Comparison of ENCODE assay signal across 9 cellular contexts in genomic region chr10:77036993-77037734, GRCh38.
DNase-seq lines count a peak whose midpoint lies in the region; TF ChIP-seq lines count a peak whose summit lies in the region.
"Had no signal": no experiment of that assay in that cellular context is flagged by ENCODE, and none has a peak within 500 bp of the region (broad histone marks: within the 10 kb centered on the region; RNA-seq: fewer than 3 reads in every experiment).

No MANE protein-coding gene starts in this region.

- CTCF ChIA-PET in HEK293T (lab: Yijun Ruan, JAX): interaction anchor here (0.8 to 1.3 kb wide), 3 partner anchors 8 to 33 kb away, joined by 3 to 8 read pairs (median 5); no protein-coding TSS in a partner anchor

- H3K4me1 ChIP-seq in ovary (ENCODE audit: insufficient read depth): no peaks in the 10 kb centered on the region

- POLR2A ChIA-PET in HEK293T (lab: Yijun Ruan, JAX): no interaction called here

- H3K9ac ChIP-seq in SK-N-MC (ENCODE audit: insufficient read length): no peak overlapping the region

- TF ChIP-seq POLR2A in ovary (IDR thresholded peaks at IDR 0.05): no peak

- TF ChIP-seq CTCF in ovary (IDR thresholded peaks at IDR 0.05): no peak

- H3K9me3 ChIP-seq in SK-N-MC (ENCODE audit: low read depth, low read length) (no peaks in the 10 kb centered on the region), ovary (no peaks in the 10 kb centered on the region)

- intact Hi-C loops in ovary (cut with DNase I): no loop called here

- H3K27ac ChIP-seq in SK-N-MC: peak overlapping the region; percentile 36; the same call in 1 of the 2 replicates
- no peak overlapping the region for H3K27ac ChIP-seq in ovary

- DNase-seq in COLO829 (ENCODE audit: low spot score): peak; percentile 7
- peak; percentile 51 for DNase-seq in HEK293T (ENCODE audit: extremely low spot score)
- no peak for DNase-seq in SK-N-MC (ENCODE audit: low read depth, low spot score)
- DNase-seq in kidney tubule cell (ENCODE audit: low spot score): peak; percentile 40
- no peak for DNase-seq in cerebellum (ENCODE audit: low spot score)
- no peak for DNase-seq in stimulated activated naive CD4-positive, alpha-beta T cell (lab: John Stamatoyannopoulos, UW)
- DNase-seq in ovary: no peak
- DNase-seq in NOMO-1 treated with DMSO at 0.1 percent for 48 hours (lab: John Stamatoyannopoulos, UW; ENCODE audit: unreplicated experiment): no peak
- DNase-seq: left cardiac atrium had no signal

- H3K4me3 ChIP-seq in SK-N-MC: peak overlapping the region; percentile 43
- no peak overlapping the region for H3K4me3 ChIP-seq in ovary

- no peak for TF ChIP-seq EP300 in ovary (IDR thresholded peaks at IDR 0.05)

- 93 to 96% (median 94%) methylated on average over 6 of the region's 6 CpGs for WGBS in ovary, 3 donors

- H3K36me3 ChIP-seq in SK-N-MC (ENCODE audit: insufficient read depth, low read length): no peaks in the 10 kb centered on the region
- H3K36me3 ChIP-seq in ovary: no peaks in the 10 kb centered on the region

- H3K27me3 ChIP-seq in ovary: no peaks in the 10 kb centered on the region

TF ChIP-seq in HEK293T, 16 proteins besides CTCF, POLR2A, EP300 and RAD21:
- TF ChIP-seq L3MBTL2 (conservative IDR thresholded peaks at IDR 0.05) (no peak), BHLHE40 (IDR thresholded peaks at IDR 0.05; ENCODE audit: borderline replicate concordance) (no peak), FOXM1 (IDR thresholded peaks at IDR 0.05; ENCODE audit: borderline replicate concordance) (no peak), NFRKB (IDR thresholded peaks at IDR 0.05) (no peak), PKNOX1 (IDR thresholded peaks at IDR 0.05) (no peak), HDGF (IDR thresholded peaks at IDR 0.05; ENCODE audit: borderline replicate concordance) (no peak), ARNT (IDR thresholded peaks at IDR 0.05) (no peak), SP1 (IDR thresholded peaks at IDR 0.05) (no peak), CTBP1 (IDR thresholded peaks at IDR 0.05; ENCODE audit: borderline replicate concordance) (no peak), SUZ12 (IDR thresholded peaks at IDR 0.05) (no peak), FOXA1 (IDR thresholded peaks at IDR 0.05) (no peak), ELF4 (IDR thresholded peaks at IDR 0.05) (no peak), LEF1 (IDR thresholded peaks at IDR 0.05; ENCODE audit: borderline replicate concordance) (no peak), TARDBP (IDR thresholded peaks at IDR 0.05) (no peak), ZNF384 (IDR thresholded peaks at IDR 0.05) (no peak)

Comparison
In these comparisons a context has a peak if more than half of its experiments do, and no peak if none do; other contexts are left out.
1. DNase-seq: peak in COLO829 (single experiment), HEK293T (single experiment) and kidney tubule cell (single experiment); none in SK-N-MC (single experiment), cerebellum (single experiment), stimulated activated naive CD4-positive, alpha-beta T cell (0 of 6), ovary (0 of 5) and NOMO-1 treated with DMSO at 0.1 percent for 48 hours (single experiment).